In genomic region chr4:186904104-186904503, GRCh38 we compare ENCODE assay signal across 14 cellular contexts.
DNase-seq lines count a peak whose midpoint lies in the region; ATAC-seq, FAIRE-seq and TF ChIP-seq lines count a peak whose summit lies in the region.
"Had no signal": no experiment of that assay in that cellular context is flagged by ENCODE, and none has a peak within 500 bp of the region (broad histone marks: within the 10 kb centered on the region; RNA-seq: fewer than 3 reads in every experiment).

No MANE protein-coding gene starts in this region.

- ATAC-seq in psoas muscle = peak in 3 of 4 donors; percentile 30 to 44 (median 37)
- ATAC-seq in GM21717 (IDR thresholded peaks at IDR 0.05; ENCODE audit: unreplicated experiment) = no peak
- ATAC-seq in HG03159 (IDR thresholded peaks at IDR 0.05; ENCODE audit: unreplicated experiment) = no peak
- ATAC-seq in GM19324 (IDR thresholded peaks at IDR 0.05; ENCODE audit: low FRiP score, unreplicated experiment) = no peak

- no peaks in the 10 kb centered on the region for H3K4me1 ChIP-seq in psoas muscle

- H3K36me3 ChIP-seq in psoas muscle (ENCODE audit: insufficient read depth in 1 of 2, low read depth in 1 of 2) = no peaks in the 10 kb centered on the region
- H3K36me3 ChIP-seq: vagina, WERI-Rb-1 had no signal

- H3K4me3 ChIP-seq in psoas muscle = no peak overlapping the region
- H3K4me3 ChIP-seq: PC-9, vagina had no signal

- TF ChIP-seq CTCF in psoas muscle (IDR thresholded peaks at IDR 0.05) = no peak

- H3K27ac ChIP-seq in psoas muscle = no peak overlapping the region
- H3K27ac ChIP-seq: PC-9, vagina, WERI-Rb-1 had no signal

- intact Hi-C loops in psoas muscle (cut with DNase I) = no loop called here

- WGBS in psoas muscle, 3 donors = 14 to 52% (median 27%) methylated on average over 2 of the region's 2 CpGs

- peak; percentile 74 for DNase-seq in GM04504 (ENCODE audit: low read depth)
- peak; percentile 34 for DNase-seq in RCC 7860 (ENCODE audit: low spot score)
- peak; percentile 87 for DNase-seq in fibroblast of gingiva (ENCODE audit: low read depth)
- DNase-seq in psoas muscle = no peak
- no peak for DNase-seq in SHP77 treated with DMSO at 0.1 percent for 48 hours (lab: John Stamatoyannopoulos, UW)
- DNase-seq: DND-41, H9, NCI-H1105, WERI-Rb-1 had no signal

- H3K27me3 ChIP-seq in psoas muscle (ENCODE audit: insufficient read depth in 3 of 3, low read length in 2 of 3) = no peaks in the 10 kb centered on the region
- H3K27me3 ChIP-seq: vagina had no signal

- no peak for FAIRE-seq in RCC 7860 (lab: Jason Lieb, UNC)

- no peaks in the 10 kb centered on the region for H3K9me3 ChIP-seq in psoas muscle
- H3K9me3 ChIP-seq: vagina had no signal

Comparison
In these comparisons a context has a peak if more than half of its experiments do, and no peak if none do; other contexts are left out.
1. DNase-seq: peak in GM04504 (single experiment), RCC 7860 (single experiment) and fibroblast of gingiva (single experiment); none in psoas muscle (0 of 2) and SHP77 treated with DMSO at 0.1 percent for 48 hours (single experiment).
2. ATAC-seq: peak in psoas muscle (3 of 4); none in GM21717 (single experiment), HG03159 (single experiment) and GM19324 (single experiment).